14 cellular contexts compared by ENCODE assay signal in genomic region chr4:26424143-26424542, GRCh38.
DNase-seq lines count a peak whose midpoint lies in the region; ATAC-seq and TF ChIP-seq lines count a peak whose summit lies in the region.
"Had no signal": no experiment of that assay in that cellular context is flagged by ENCODE, and none has a peak within 500 bp of the region (broad histone marks: within the 10 kb centered on the region; RNA-seq: fewer than 3 reads in every experiment).

No MANE protein-coding gene starts in this region.

- no peaks in the 10 kb centered on the region for H3K79me1 ChIP-seq in H9 (ENCODE audit: insufficient read depth, low read depth, low read length, poor library complexity, severe bottlenecking)

- H3K23ac ChIP-seq in H9 (ENCODE audit: insufficient read length, low read depth, low read length), result no peak overlapping the region

- peak overlapping the region; percentile 24 for H3K27ac ChIP-seq in substantia nigra (ENCODE audit: low read depth, low read length, poor library complexity, severe bottlenecking)
- H3K27ac ChIP-seq in H9 (ENCODE audit: insufficient read length, low read depth, low read length), result no peak overlapping the region
- H3K27ac ChIP-seq in heart right ventricle, result no peak overlapping the region
- H3K27ac ChIP-seq: HL-60 had no signal

- H3K9me3 Mint-ChIP-seq in brain (peaks cover 0 to 14% (median 4%) of the 10 kb centered on the region in 5 experiments), H9 (no peaks in the 10 kb centered on the region)
- H3K9me3 Mint-ChIP-seq: CD8-positive, alpha-beta T cell had no signal

- in situ Hi-C loops in ACHN (cut with HindIII; ENCODE audit: low pct_ligation_motif_present, low pct_unique_long_range_greater_than_20kb, low sequenced_read_pairs), result no loop called here

- H3K36me3 Mint-ChIP-seq in brain (peaks cover 81% of the 10 kb centered on the region), H9 (ENCODE audit: insufficient read depth in 1 of 3, low read depth in 3 of 3) (peaks cover 27 to 71% (median 53%) of the 10 kb centered on the region in 3 experiments)

- no peaks in the 10 kb centered on the region for H3K23me2 ChIP-seq in H9 (ENCODE audit: insufficient read length, low read depth, low read length, poor library complexity, severe bottlenecking)

- H2BK15ac ChIP-seq in H9 (ENCODE audit: low read depth, low read length), result no peak overlapping the region

- H3K4ac ChIP-seq in H9 (ENCODE audit: low read depth, low read length), result no peak overlapping the region

- H2BK12ac ChIP-seq in H9 (ENCODE audit: insufficient read length, low read depth, low read length), result no peak overlapping the region

- H3K4me2 ChIP-seq in H9 (ENCODE audit: insufficient read depth, insufficient read length, low read length), result no peak overlapping the region

- no peak overlapping the region for H4K8ac ChIP-seq in H9 (replicated peaks; ENCODE audit: insufficient read length, low read depth, low read length)

- peaks cover 5% of the 10 kb centered on the region for H3K27me3 Mint-ChIP-seq in brain
- H3K27me3 Mint-ChIP-seq in H9 (ENCODE audit: low read depth), result no peaks in the 10 kb centered on the region

- H3T11ph ChIP-seq in H9 (ENCODE audit: low read length), result no peak overlapping the region

- no peak for TF ChIP-seq CTCF in brain (conservative IDR thresholded peaks at IDR 0.05)
- TF ChIP-seq CTCF in H9 (conservative IDR thresholded peaks at IDR 0.05), result no peak
- no peak for TF ChIP-seq CTCF in heart right ventricle (IDR thresholded peaks at IDR 0.05)

- H3K4me1 Mint-ChIP-seq in brain (peaks cover 52% of the 10 kb centered on the region), H9 (peaks cover 31 to 45% of the 10 kb centered on the region in 2 experiments)
- H3K4me1 Mint-ChIP-seq: CD14-positive monocyte had no signal

- no peak overlapping the region for H3K14ac ChIP-seq in H9 (ENCODE audit: insufficient read depth, low read length)

- no peaks in the 10 kb centered on the region for H3K79me2 ChIP-seq in H9 (ENCODE audit: insufficient read depth, low read length)

- no peak overlapping the region for H3K9ac ChIP-seq in H9 (ENCODE audit: extremely low read depth, insufficient read length, low read length)

- H3K36me3 ChIP-seq in heart right ventricle, result peaks cover 0 to 90% (median 19%) of the 10 kb centered on the region in 9 donors

- H4K91ac ChIP-seq in H9 (ENCODE audit: insufficient read length, low read depth, low read length), result no peak overlapping the region

- peak overlapping the region in 4 of 5 experiments; percentile 30 to 72 (median 46) for H3K27ac Mint-ChIP-seq in brain
- H3K27ac Mint-ChIP-seq in H9, result no peak overlapping the region
- H3K27ac Mint-ChIP-seq: CD14-positive monocyte; CD8-positive, alpha-beta T cell had no signal

- no peak overlapping the region for H3K18ac ChIP-seq in H9 (ENCODE audit: insufficient read length, low read depth, low read length)

- no peak overlapping the region for H2AK5ac ChIP-seq in H9 (ENCODE audit: insufficient read length, low read length)

- H4K5ac ChIP-seq in H9 (ENCODE audit: insufficient read length, low read depth, low read length), result no peak overlapping the region

- H3K4me1 ChIP-seq in H9 (ENCODE audit: insufficient read depth, low read length), result peaks cover 7% of the 10 kb centered on the region; the same call in 1 of the 2 replicates
- H3K4me1 ChIP-seq in heart right ventricle, result peaks cover 0 to 17% (median 7%) of the 10 kb centered on the region in 9 donors
- H3K4me1 ChIP-seq: Caco-2 had no signal

- no CpG with 5 or more reads among the region's 2 CpGs for WGBS in H9 (ENCODE audit: extremely low coverage, insufficient read length, low lambda C conversion rate)
- 62 to 64% methylated on average over 2 of the region's 2 CpGs for WGBS in heart right ventricle, 2 donors

- H2BK20ac ChIP-seq in H9 (ENCODE audit: low read depth, low read length, poor library complexity, severe bottlenecking), result no peak overlapping the region

- no peak overlapping the region for H3K4me3 ChIP-seq in heart right ventricle

- ATAC-seq in heart right ventricle, result no peak
- ATAC-seq: CD8-positive, alpha-beta T cell; HCT116 had no signal

- intact Hi-C loops in heart right ventricle (cut with DNase I), result no loop called here

- H3K27me3 ChIP-seq in H9 (ENCODE audit: insufficient read depth, low read length) (no peaks in the 10 kb centered on the region), heart right ventricle (no peaks in the 10 kb centered on the region)

- no peak overlapping the region for H2AFZ ChIP-seq in H9 (ENCODE audit: low read length)

- H4K20me1 ChIP-seq in H9 (ENCODE audit: control insufficient read depth, insufficient read depth, insufficient read length), result no peaks in the 10 kb centered on the region

- no peak overlapping the region for H3K4me3 Mint-ChIP-seq in brain
- no peak overlapping the region for H3K4me3 Mint-ChIP-seq in H9
- H3K4me3 Mint-ChIP-seq: CD14-positive monocyte; CD8-positive, alpha-beta T cell had no signal

- H2BK120ac ChIP-seq in H9 (ENCODE audit: low read depth, low read length, poor library complexity, severe bottlenecking), result no peak overlapping the region

- H3K9me3 ChIP-seq in H9 (ENCODE audit: control insufficient read depth, low read depth, low read length) (no peaks in the 10 kb centered on the region), heart right ventricle (peaks cover 0 to 7% (median 0%) of the 10 kb centered on the region in 11 donors)
- H3K9me3 ChIP-seq: Caco-2 had no signal

- H2BK5ac ChIP-seq in H9 (ENCODE audit: insufficient read length, low read length), result no peak overlapping the region

- DNase-seq in NCI-H526 (lab: John Stamatoyannopoulos, UW) (peak; percentile 77 to 79), medulla oblongata (ENCODE audit: extremely low spot score) (peak; percentile 44), substantia nigra (lab: John Stamatoyannopoulos, UW) (no peak), H9 (no peak), heart right ventricle (no peak), ACHN (no peak)
- DNase-seq: Caco-2; CD8-positive, alpha-beta T cell; DND-41; GDM1 had no signal

- H3K56ac ChIP-seq in H9 (ENCODE audit: insufficient read length, low read depth, low read length), result no peak overlapping the region

Comparison
In these comparisons a context has a peak if more than half of its experiments do, and no peak if none do; other contexts are left out.
1. DNase-seq: peak in NCI-H526 (2 of 2) and medulla oblongata (single experiment); none in substantia nigra (0 of 49), H9 (single experiment), heart right ventricle (0 of 2) and ACHN (single experiment).
2. H3K27ac Mint-ChIP-seq: peak in brain (4 of 5); none in H9 (0 of 3).